ENCODE assay signal across 10 cellular contexts in the genomic region with DNA sequence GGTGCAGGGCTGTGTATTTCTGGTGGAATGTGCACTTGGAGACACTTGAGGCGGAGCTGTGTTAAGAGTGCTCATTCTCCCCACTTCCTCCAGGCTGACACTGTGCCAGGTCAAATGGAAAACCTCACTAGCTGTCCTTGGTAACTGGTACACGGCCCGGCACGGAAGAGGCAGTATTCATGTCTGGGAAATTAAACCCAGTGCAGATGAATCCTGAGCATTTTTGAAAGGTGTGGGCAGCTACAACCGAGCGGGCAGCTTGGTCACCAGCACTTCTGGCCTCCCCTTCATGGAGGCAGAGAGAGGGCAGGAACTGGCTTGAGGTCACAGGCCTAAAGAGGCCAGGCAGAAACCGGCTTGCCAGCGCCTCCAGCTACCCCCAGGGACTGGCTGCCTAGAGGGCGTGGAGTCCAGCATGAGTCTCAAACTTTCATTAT. TPM values are rescaled to one million over a fixed set of nuclear protein-coding genes. Genes with fewer than 3 reads are reported as not detected.
DNase-seq lines count a peak whose midpoint lies in the region; ATAC-seq lines count a peak whose summit lies in the region.
"Had no signal": no experiment of that assay in that cellular context is flagged by ENCODE, and none has a peak within 500 bp of the region (broad histone marks: within the 10 kb centered on the region; RNA-seq: fewer than 3 reads in every experiment).

No MANE protein-coding gene starts in this region.

- POLR2A ChIA-PET in T-cell (lab: Charles Lee) = no interaction called here

- no peak for DNase-seq in activated T-cell treated with anti-CD3 and anti-CD28 coated beads, Interleukin-2, amount 50 U/mL, for 24 hours
- DNase-seq in activated T-cell treated with anti-CD3 and anti-CD28 coated beads for 4 hours = no peak
- DNase-seq in T-cell = no peak
- no peak for DNase-seq in stimulated activated naive B cell treated with anti-CD40 and anti-IgM and Interleukin-4, amounts not matched to agents 10 μg/mL and 1 μg/mL and 100 μg/mL, for 72 hours
- no peak for DNase-seq in retina
- DNase-seq in NCI-H1417 (lab: John Stamatoyannopoulos, UW) = no peak
- no peak for DNase-seq in COLO829 (ENCODE audit: low spot score)

- peaks cover 2% of the 10 kb centered on the region for H3K4me1 ChIP-seq in iPS-15b (ENCODE audit: control insufficient read depth, insufficient read depth, low read length)

- H3K4me1 Mint-ChIP-seq in activated T-cell treated with anti-CD3 and anti-CD28 coated beads, Interleukin-2, amount 50 U/mL, for 24 hours (ENCODE audit: low read depth) = peaks cover 36% of the 10 kb centered on the region
- H3K4me1 Mint-ChIP-seq in T-cell = peaks cover 29 to 39% (median 39%) of the 10 kb centered on the region in 3 donors
- H3K4me1 Mint-ChIP-seq in stimulated activated naive B cell treated with anti-CD40 and anti-IgM and Interleukin-4, amounts not matched to agents 10 μg/mL and 1 μg/mL and 100 μg/mL, for 72 hours = peaks cover 27 to 51% of the 10 kb centered on the region in 2 donors

- CTCF ChIA-PET in T-cell (lab: Charles Lee) = interaction anchor here in 1 of 2 donors (0.6 kb wide), 1 partner anchor 255 kb away, joined by 3 read pairs; no protein-coding TSS in a partner anchor

- peak overlapping the region; percentile 88 for H3K4me3 Mint-ChIP-seq in activated T-cell treated with anti-CD3 and anti-CD28 coated beads, Interleukin-2, amount 50 U/mL, for 24 hours
- peak overlapping the region; percentile 85 to 90 (median 88) for H3K4me3 Mint-ChIP-seq in T-cell
- H3K4me3 Mint-ChIP-seq in stimulated activated naive B cell treated with anti-CD40 and anti-IgM and Interleukin-4, amounts not matched to agents 10 μg/mL and 1 μg/mL and 100 μg/mL, for 72 hours = peak overlapping the region; percentile 62 to 63

- no peak for ATAC-seq in T-cell (replicated peaks in 1 of 4)
- no peak for ATAC-seq in stimulated activated naive B cell treated with anti-CD40 and anti-IgM and Interleukin-4, amounts not matched to agents 10 μg/mL and 1 μg/mL and 100 μg/mL, for 72 hours (replicated peaks)

- H3K9me3 Mint-ChIP-seq in activated T-cell treated with anti-CD3 and anti-CD28 coated beads, Interleukin-2, amount 50 U/mL, for 24 hours = no peaks in the 10 kb centered on the region
- H3K9me3 Mint-ChIP-seq in T-cell = no peaks in the 10 kb centered on the region
- no peaks in the 10 kb centered on the region for H3K9me3 Mint-ChIP-seq in stimulated activated naive B cell treated with anti-CD40 and anti-IgM and Interleukin-4, amounts not matched to agents 10 μg/mL and 1 μg/mL and 100 μg/mL, for 72 hours

- H3K27me3 ChIP-seq in iPS-15b (ENCODE audit: control insufficient read depth, insufficient read depth, low read length) = no peaks in the 10 kb centered on the region

- no peaks in the 10 kb centered on the region for H3K9me3 ChIP-seq in iPS-15b (ENCODE audit: control insufficient read depth, insufficient read depth, low read length)

- H3K4me3 ChIP-seq in iPS-15b (ENCODE audit: low read depth, low read length) = no peak overlapping the region

- H3K27me3 Mint-ChIP-seq in activated T-cell treated with anti-CD3 and anti-CD28 coated beads, Interleukin-2, amount 50 U/mL, for 24 hours = no peaks in the 10 kb centered on the region
- H3K27me3 Mint-ChIP-seq in T-cell = no peaks in the 10 kb centered on the region
- no peaks in the 10 kb centered on the region for H3K27me3 Mint-ChIP-seq in stimulated activated naive B cell treated with anti-CD40 and anti-IgM and Interleukin-4, amounts not matched to agents 10 μg/mL and 1 μg/mL and 100 μg/mL, for 72 hours

- peak overlapping the region; percentile 12 for H3K9ac ChIP-seq in iPS-15b (ENCODE audit: low read depth, low read length)

- peaks cover 36% of the 10 kb centered on the region for H3K36me3 ChIP-seq in iPS-15b (ENCODE audit: control insufficient read depth, insufficient read depth, low read length)

- H3K27ac Mint-ChIP-seq in activated T-cell treated with anti-CD3 and anti-CD28 coated beads, Interleukin-2, amount 50 U/mL, for 24 hours = peak overlapping the region; percentile 73
- peak overlapping the region in 1 of 2 donors; percentile 43 for H3K27ac Mint-ChIP-seq in T-cell
- H3K27ac Mint-ChIP-seq in stimulated activated naive B cell treated with anti-CD40 and anti-IgM and Interleukin-4, amounts not matched to agents 10 μg/mL and 1 μg/mL and 100 μg/mL, for 72 hours = peak overlapping the region; percentile 47

- H3K36me3 Mint-ChIP-seq in activated T-cell treated with anti-CD3 and anti-CD28 coated beads, Interleukin-2, amount 50 U/mL, for 24 hours (ENCODE audit: low read depth) = peaks cover 52% of the 10 kb centered on the region
- peaks cover 25% of the 10 kb centered on the region for H3K36me3 Mint-ChIP-seq in T-cell
- H3K36me3 Mint-ChIP-seq in stimulated activated naive B cell treated with anti-CD40 and anti-IgM and Interleukin-4, amounts not matched to agents 10 μg/mL and 1 μg/mL and 100 μg/mL, for 72 hours = peaks cover 25 to 39% of the 10 kb centered on the region in 2 donors

RNA-seq across cellular contexts. Expression of a gene that starts 1.6 kb away (rescaled TPM):
- 10 to 100 TPM; 70.9 to 91.0 (median 82.1) TPM for total RNA-seq in T-cell

RNA-seq across cellular contexts. Expression of a gene that starts 48.5 kb away (rescaled TPM):
- total RNA-seq in T-cell = under 1 TPM; 0.09 to 0.70 (median 0.28) TPM
- total RNA-seq: bronchial epithelial cell, urinary bladder had no signal
